Comparison of ENCODE assay signal across 8 cellular contexts in the genomic region with DNA sequence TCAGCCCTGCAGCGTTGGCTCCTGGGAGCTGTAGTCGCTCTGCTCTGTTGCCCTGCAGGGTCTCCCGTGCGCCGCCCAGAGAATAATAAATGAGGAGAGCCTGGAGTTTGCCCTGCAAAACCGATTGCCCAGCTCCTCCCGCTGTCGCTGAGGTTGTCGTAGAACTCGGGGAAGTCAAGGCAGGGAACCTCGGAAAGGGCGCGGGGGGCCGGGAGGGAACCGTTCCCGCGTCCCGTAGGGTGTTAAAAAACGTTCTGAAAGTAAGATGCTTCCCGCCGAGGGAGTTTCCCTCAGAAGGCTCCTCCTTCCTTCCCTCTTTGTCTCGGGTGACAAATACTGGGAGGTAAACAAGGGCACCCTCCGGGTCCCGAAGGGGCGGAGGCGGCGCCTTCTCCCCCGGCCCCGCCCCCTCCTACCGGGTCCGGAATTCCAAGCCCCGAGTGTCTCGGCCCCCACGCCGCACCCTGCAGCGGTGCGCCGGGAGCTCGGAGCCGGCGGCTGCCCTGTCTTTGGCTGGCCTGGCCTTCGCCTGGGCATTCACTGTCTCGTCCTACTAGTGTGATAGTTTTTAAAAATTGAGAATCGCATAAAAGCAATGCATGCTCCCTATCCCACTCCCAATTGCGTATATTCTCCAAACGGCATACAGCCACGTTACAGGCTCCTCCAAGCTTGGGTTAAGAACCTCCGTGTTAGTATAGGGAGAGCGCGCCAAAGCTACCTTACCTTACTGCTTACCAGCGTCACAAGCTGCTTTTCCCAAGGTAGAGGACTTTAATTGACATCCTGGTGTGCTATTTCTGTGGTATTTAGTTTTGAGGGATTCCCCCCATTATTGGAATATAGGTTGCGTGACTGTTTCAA. TPM values are rescaled to one million over a fixed set of nuclear protein-coding genes. Genes with fewer than 3 reads are reported as not detected.
DNase-seq lines count a peak whose midpoint lies in the region; ATAC-seq and TF ChIP-seq lines count a peak whose summit lies in the region.

No MANE protein-coding gene starts in this region.

- peaks cover 37% of the 10 kb centered on the region for H3K4me1 Mint-ChIP-seq in T-helper 2 cell treated with Interferon-gamma antibody and Interleukin-4, amounts not matched to agents 5 μg/mL and 100 μg/mL, for 36 hours (ENCODE audit: low read depth)
- peaks cover 26% of the 10 kb centered on the region for H3K4me1 Mint-ChIP-seq in dendritic cell treated with granulocyte-macrophage colony-stimulating factor and Interleukin-4, amounts not matched to agents 40 ng/mL and 50 ng/mL, for 4 days (ENCODE audit: low read depth)

- H3K27ac Mint-ChIP-seq in T-helper 2 cell treated with Interferon-gamma antibody and Interleukin-4, amounts not matched to agents 5 μg/mL and 100 μg/mL, for 36 hours, result peak overlapping the region; percentile 99
- peak overlapping the region; percentile 100 for H3K27ac Mint-ChIP-seq in dendritic cell treated with granulocyte-macrophage colony-stimulating factor and Interleukin-4, amounts not matched to agents 40 ng/mL and 50 ng/mL, for 4 days

- peak; percentile 28 for ATAC-seq in GM18870 (IDR thresholded peaks at IDR 0.05; ENCODE audit: unreplicated experiment)
- ATAC-seq in HG03064 (IDR thresholded peaks at IDR 0.05; ENCODE audit: low read depth, unreplicated experiment), result peak; percentile 28
- ATAC-seq in left lung, result peak; percentile 70

- peak; percentile 84 for DNase-seq in NCI-H2029 (lab: John Stamatoyannopoulos, UW)
- DNase-seq in T-helper 2 cell treated with Interferon-gamma antibody and Interleukin-4, amounts not matched to agents 5 μg/mL and 100 μg/mL, for 36 hours (ENCODE audit: low spot score), result peak; percentile 70
- DNase-seq in left lung, result peak; percentile 80 to 89
- DNase-seq in stimulated activated CD8-positive, alpha-beta memory T cell treated with anti-CD3 and anti-CD28 coated beads, Interleukin-15, amount 100 ng/mL, for 48 hours (ENCODE audit: low read depth in 2 of 2), result peak; percentile 35 to 39

- no peak for TF ChIP-seq CTCF in left lung (IDR thresholded peaks at IDR 0.05)

- H3K9me3 Mint-ChIP-seq in T-helper 2 cell treated with Interferon-gamma antibody and Interleukin-4, amounts not matched to agents 5 μg/mL and 100 μg/mL, for 36 hours, result no peaks in the 10 kb centered on the region
- no peaks in the 10 kb centered on the region for H3K9me3 Mint-ChIP-seq in dendritic cell treated with granulocyte-macrophage colony-stimulating factor and Interleukin-4, amounts not matched to agents 40 ng/mL and 50 ng/mL, for 4 days

- H3K36me3 Mint-ChIP-seq in T-helper 2 cell treated with Interferon-gamma antibody and Interleukin-4, amounts not matched to agents 5 μg/mL and 100 μg/mL, for 36 hours (ENCODE audit: low read depth), result peaks cover 36% of the 10 kb centered on the region
- H3K36me3 Mint-ChIP-seq in dendritic cell treated with granulocyte-macrophage colony-stimulating factor and Interleukin-4, amounts not matched to agents 40 ng/mL and 50 ng/mL, for 4 days (ENCODE audit: low read depth), result peaks cover 27% of the 10 kb centered on the region

- H3K36me3 ChIP-seq in BLaER1 treated with 17β-estradiol and CSF1 and Interleukin-3, amounts not matched to agents 10 nM and 100 nM, result peaks cover 13 to 34% (median 32%) of the 10 kb centered on the region in 11 experiments; a peak in 19 of 22 replicates
- H3K36me3 ChIP-seq in left lung, result peaks cover 0 to 4% of the 10 kb centered on the region in 2 donors

- H3K4me1 ChIP-seq in BLaER1 treated with 17β-estradiol and CSF1 and Interleukin-3, amounts not matched to agents 10 nM and 100 nM, result peaks cover 22 to 46% (median 38%) of the 10 kb centered on the region in 10 experiments
- peaks cover 0 to 28% of the 10 kb centered on the region in 2 donors for H3K4me1 ChIP-seq in left lung

- H3K9ac ChIP-seq in BLaER1 treated with 17β-estradiol and CSF1 and Interleukin-3, amounts not matched to agents 10 nM and 100 nM, result peak overlapping the region; percentile 76 to 100 (median 98)

- H3K4me3 Mint-ChIP-seq in T-helper 2 cell treated with Interferon-gamma antibody and Interleukin-4, amounts not matched to agents 5 μg/mL and 100 μg/mL, for 36 hours, result peak overlapping the region; percentile 97
- peak overlapping the region; percentile 99 for H3K4me3 Mint-ChIP-seq in dendritic cell treated with granulocyte-macrophage colony-stimulating factor and Interleukin-4, amounts not matched to agents 40 ng/mL and 50 ng/mL, for 4 days

- H3K27me3 Mint-ChIP-seq in T-helper 2 cell treated with Interferon-gamma antibody and Interleukin-4, amounts not matched to agents 5 μg/mL and 100 μg/mL, for 36 hours (ENCODE audit: low read depth), result peaks cover under 1% of the 10 kb centered on the region
- H3K27me3 Mint-ChIP-seq in dendritic cell treated with granulocyte-macrophage colony-stimulating factor and Interleukin-4, amounts not matched to agents 40 ng/mL and 50 ng/mL, for 4 days, result no peaks in the 10 kb centered on the region

- H3K4me2 ChIP-seq in BLaER1 treated with 17β-estradiol and CSF1 and Interleukin-3, amounts not matched to agents 10 nM and 100 nM, result peak overlapping the region; percentile 79 to 92 (median 86)

- H3K27ac ChIP-seq in BLaER1 treated with 17β-estradiol and CSF1 and Interleukin-3, amounts not matched to agents 10 nM and 100 nM, result peak overlapping the region; percentile 7 to 100 (median 98); a peak in 21 of 22 replicates
- peak overlapping the region; percentile 99 to 100 for H3K27ac ChIP-seq in left lung

- intact Hi-C loops in dendritic cell treated with granulocyte-macrophage colony-stimulating factor and Interleukin-4, amounts not matched to agents 40 ng/mL and 50 ng/mL, for 4 days (cut with micrococcal nuclease), result loop anchor here (1.0 kb wide), 1 partner anchor 35 kb away; a partner anchor contains a TSS
- intact Hi-C loops in left lung (cut with DNase I), result no loop called here

- peaks cover 0 to 37% (median 21%) of the 10 kb centered on the region in 11 experiments; a peak in 16 of 22 replicates for H4K20me1 ChIP-seq in BLaER1 treated with 17β-estradiol and CSF1 and Interleukin-3, amounts not matched to agents 10 nM and 100 nM

- no peaks in the 10 kb centered on the region for H3K27me3 ChIP-seq in BLaER1 treated with 17β-estradiol and CSF1 and Interleukin-3, amounts not matched to agents 10 nM and 100 nM
- H3K27me3 ChIP-seq in left lung, result no peaks in the 10 kb centered on the region

- H3K4me3 ChIP-seq in BLaER1 treated with 17β-estradiol and CSF1 and Interleukin-3, amounts not matched to agents 10 nM and 100 nM, result peak overlapping the region; percentile 72 to 99 (median 92)
- H3K4me3 ChIP-seq in left lung, result peak overlapping the region; percentile 66 to 84

- H3K9me3 ChIP-seq in BLaER1 treated with 17β-estradiol and CSF1 and Interleukin-3, amounts not matched to agents 10 nM and 100 nM (replicated peaks in 1 of 11), result no peaks in the 10 kb centered on the region
- H3K9me3 ChIP-seq in left lung, result no peaks in the 10 kb centered on the region

RNA-seq across cellular contexts. Expression of a gene that starts 1.0 kb away (rescaled TPM):
- total RNA-seq in left lung, result 10 to 100 TPM; 47.7 TPM

RNA-seq across cellular contexts. Expression of a gene that starts 35.6 kb away (rescaled TPM):
- 10 to 100 TPM; 10.2 to 14.8 TPM for total RNA-seq in left lung

Comparison
In these comparisons a context has a peak if more than half of its experiments do, and no peak if none do; other contexts are left out.
1. Peak in every context shown above with its lines: DNase-seq, ATAC-seq, H3K4me3 ChIP-seq and H3K27ac ChIP-seq.